In the genomic region with DNA sequence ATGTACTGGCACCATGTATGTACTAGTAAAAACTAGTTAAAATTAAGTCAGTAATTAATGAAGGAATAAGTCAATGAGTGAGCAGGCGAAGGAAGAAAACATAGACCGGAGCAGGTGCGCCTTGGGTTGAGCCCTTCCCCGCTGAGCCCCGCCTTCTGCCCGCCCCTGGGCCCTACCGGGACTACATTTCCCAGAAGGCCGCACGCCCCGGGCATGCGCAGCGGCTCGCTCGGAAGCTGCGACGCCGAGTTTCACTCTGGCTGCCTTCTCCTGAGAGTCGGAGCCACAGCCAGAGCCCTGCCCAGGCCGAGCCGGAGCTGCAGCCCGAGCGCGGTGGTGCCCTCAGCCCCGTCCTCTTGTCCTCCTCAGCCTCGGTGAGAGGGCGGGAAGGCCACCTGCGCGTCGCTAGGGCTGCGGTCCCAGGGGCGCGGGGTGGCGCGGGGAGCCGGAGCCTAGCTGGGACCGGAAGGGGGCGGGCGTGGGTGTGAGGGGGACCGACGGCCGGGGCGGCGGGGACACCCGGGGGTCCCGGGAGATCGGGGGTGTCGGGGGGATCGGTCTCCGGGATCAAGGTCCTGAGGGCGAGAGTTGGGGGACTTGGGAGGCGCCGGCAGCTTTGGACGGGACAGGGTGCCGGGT, we compare ENCODE assay signal across 8 cellular contexts. TPM values are rescaled to one million over a fixed set of nuclear protein-coding genes. Genes with fewer than 3 reads are reported as not detected.
DNase-seq lines count a peak whose midpoint lies in the region; ATAC-seq and TF ChIP-seq lines count a peak whose summit lies in the region.
"Not testable (repeated sequence)": the region's sequence is repeated elsewhere in the genome, so short reads cannot be mapped to it uniquely, and the experiment has no call there.

A gene (plus strand): TSS at position 247 of the 639 bp plus-strand sequence. CDS start 18,801 bp downstream, outside the sequence.

- peak within 1 kb of the TSS; percentile 37 for H3K4me3 ChIP-seq in H7 (ENCODE audit: insufficient read depth, low read depth, low read length)
- peak within 1 kb of the TSS; percentile 67 to 85 for H3K4me3 ChIP-seq in ascending aorta
- peak within 1 kb of the TSS in 11 of 12 donors; percentile 52 to 64 (median 57) for H3K4me3 ChIP-seq in heart left ventricle
- peak within 1 kb of the TSS; percentile 63 for H3K4me3 ChIP-seq in osteoblast (ENCODE audit: insufficient read depth, low read length)
- H3K4me3 ChIP-seq in thyroid gland (replicated peaks in 1 of 3) = peak within 1 kb of the TSS in 1 of 3 donors; percentile 54

- CTCF ChIA-PET in activated B cell treated with CpG ODN at 0.5 μM for 24 hours (lab: Charles Lee) = not testable (repeated sequence)

- not testable (repeated sequence) for DNase-seq in H7; ascending aorta (ENCODE audit: low spot score in 2 of 2); osteoblast (ENCODE audit: insufficient read length, low spot score, missing footprints)
- DNase-seq in activated B cell treated with CpG ODN at 0.5 μM for 24 hours (peak; percentile 62), heart left ventricle (peak in 3 of 5 donors; percentile 29 to 69 (median 33)), thyroid gland (peak in 1 of 2 donors; percentile 27)

- not testable (repeated sequence) for H3K4me2 ChIP-seq in osteoblast (ENCODE audit: insufficient read depth, low read length)

- not testable (repeated sequence) for H3K27me3 ChIP-seq in H7 (ENCODE audit: control insufficient read depth, insufficient read depth, low read length); ascending aorta; heart left ventricle; osteoblast (ENCODE audit: insufficient read depth, low read length); thyroid gland

- POLR2A ChIA-PET in activated B cell treated with CpG ODN at 0.5 μM for 24 hours (lab: Charles Lee) = not testable (repeated sequence)

- H3K27ac ChIP-seq in ascending aorta (peak within 1 kb of the TSS; percentile 65 to 71), heart left ventricle (peak within 1 kb of the TSS in 7 of 12 donors; percentile 42 to 77 (median 68)), thyroid gland (peak within 1 kb of the TSS in 2 of 3 donors; percentile 66 to 78)
- H3K27ac ChIP-seq in osteoblast (ENCODE audit: low read depth, low read length) = not testable (repeated sequence)

- not testable (repeated sequence) for H3K4me1 ChIP-seq in ascending aorta; heart left ventricle; osteoblast (ENCODE audit: insufficient read depth, low read length); thyroid gland

- not testable (repeated sequence) for H2AFZ ChIP-seq in osteoblast (ENCODE audit: low read length)

- H4K20me1 ChIP-seq in osteoblast (ENCODE audit: insufficient read depth, low read length) = not testable (repeated sequence)

- not testable (repeated sequence) for TF ChIP-seq CTCF in activated B cell treated with CpG ODN at 0.5 μM for 24 hours (IDR thresholded peaks at IDR 0.05); heart left ventricle (IDR thresholded peaks at IDR 0.05); osteoblast (IDR thresholded peaks at IDR 0.05; ENCODE audit: extremely low read depth, low read depth, low read length)
- TF ChIP-seq CTCF in ascending aorta (IDR thresholded peaks at IDR 0.05) = peak in 1 of 3 experiments; percentile 18
- peak in 1 of 6 experiments; percentile 19 for TF ChIP-seq CTCF in thyroid gland (IDR thresholded peaks at IDR 0.05)

- ATAC-seq in GM18502 (IDR thresholded peaks at IDR 0.05; ENCODE audit: poor library complexity, unreplicated experiment) (peak; percentile 98), HG03558 (IDR thresholded peaks at IDR 0.05; ENCODE audit: extremely low read depth, unreplicated experiment) (peak; percentile 95), activated B cell treated with CpG ODN at 0.5 μM for 24 hours (ENCODE audit: low read depth) (peak; percentile 96), heart left ventricle (peak; percentile 94 to 98 (median 98))

- TF ChIP-seq POLR2A in heart left ventricle (IDR thresholded peaks at IDR 0.05); thyroid gland (IDR thresholded peaks at IDR 0.05): not testable (repeated sequence)

- not testable (repeated sequence) for H3K27ac Mint-ChIP-seq in activated B cell treated with CpG ODN at 0.5 μM for 24 hours

- not testable (repeated sequence) for H3K4me1 Mint-ChIP-seq in activated B cell treated with CpG ODN at 0.5 μM for 24 hours

- H3K79me2 ChIP-seq in osteoblast (ENCODE audit: insufficient read depth, low read length) = not testable (repeated sequence)

- not testable (repeated sequence) for H3K36me3 ChIP-seq in H7 (replicated peaks; ENCODE audit: control insufficient read depth, insufficient read depth, low read length); ascending aorta; heart left ventricle; osteoblast (ENCODE audit: insufficient read depth, low read length); thyroid gland

- not testable (repeated sequence) for H3K27me3 Mint-ChIP-seq in activated B cell treated with CpG ODN at 0.5 μM for 24 hours

- 0 to 1% methylated on average over 19 to 20 of the region's 54 CpGs; no CpG with 5 or more reads in 2 of the 4 donors for WGBS in heart left ventricle, 4 donors
- no CpG with 5 or more reads among the region's 54 CpGs for WGBS in thyroid gland, 2 donors

- intact Hi-C loops in activated B cell treated with CpG ODN at 0.5 μM for 24 hours (cut with micrococcal nuclease); ascending aorta (cut with DNase I); heart left ventricle (cut with DNase I); thyroid gland (cut with DNase I): not testable (repeated sequence)

- not testable (repeated sequence) for H3K9me3 Mint-ChIP-seq in activated B cell treated with CpG ODN at 0.5 μM for 24 hours

- H3K9me3 ChIP-seq in ascending aorta; heart left ventricle; osteoblast (ENCODE audit: low read depth, low read length); thyroid gland: not testable (repeated sequence)

- H3K36me3 Mint-ChIP-seq in activated B cell treated with CpG ODN at 0.5 μM for 24 hours (ENCODE audit: low read depth) = not testable (repeated sequence)

- peak within 1 kb of the TSS; percentile 72 for H3K4me3 Mint-ChIP-seq in activated B cell treated with CpG ODN at 0.5 μM for 24 hours

RNA-seq across cellular contexts. Expression of the gene that starts here (rescaled TPM):
- 31.3 and 38.0 TPM in 2 replicates for total RNA-seq in H7 (2014; rRNA removed; shearing (Covaris generic))
- total RNA-seq in activated B cell treated with CpG ODN at 0.5 μM for 24 hours = 41.2 and 45.8 TPM in 2 replicates
- 61.9 TPM for total RNA-seq in ascending aorta
- 10 to 100 TPM in 4 of 9 donors, 1 to 10 TPM in 5; 6.2 to 23.0 (median 8.8) TPM for total RNA-seq in heart left ventricle
- 10 to 100 TPM; 13.8 to 14.6 TPM for polyA plus RNA-seq in heart left ventricle
- 11.5 and 14.5 TPM in 2 replicates for total RNA-seq in osteoblast
- total RNA-seq in thyroid gland = 10 to 100 TPM; 20.4 to 32.5 (median 25.2) TPM
